In genomic region chr15:67732994-67733393, GRCh38 we compare ENCODE assay signal across 7 cellular contexts.
"Had no signal": no experiment of that assay in that cellular context is flagged by ENCODE, and none has a peak within 500 bp of the region (broad histone marks: within the 10 kb centered on the region; RNA-seq: fewer than 3 reads in every experiment).

No MANE protein-coding gene starts in this region.

- H3K9me3 Mint-ChIP-seq: H9, IgD-negative memory B cell had no signal

- H3K4me3 Mint-ChIP-seq: H9 had no signal

- H3K4me2 ChIP-seq: KMS-11 had no signal

- H3K27me3 Mint-ChIP-seq: IgD-negative memory B cell had no signal

- H3K9ac ChIP-seq: KMS-11 had no signal

- H3K27ac ChIP-seq: HL-60, KMS-11 had no signal

- DNase-seq: GOT3, H9, HCEC 1CT, KBM-7 had no signal

- H3K27ac Mint-ChIP-seq: IgD-negative memory B cell had no signal
